In genomic region chr16:4409081-4409932, GRCh38 we compare ENCODE assay signal across 10 cellular contexts. TPM values are rescaled to one million over a fixed set of nuclear protein-coding genes. Genes with fewer than 3 reads are reported as not detected.
DNase-seq lines count a peak whose midpoint lies in the region; ATAC-seq and TF ChIP-seq lines count a peak whose summit lies in the region.
"Had no signal": no experiment of that assay in that cellular context is flagged by ENCODE, and none has a peak within 500 bp of the region (broad histone marks: within the 10 kb centered on the region; RNA-seq: fewer than 3 reads in every experiment).

No MANE protein-coding gene starts in this region.

- intact Hi-C loops in right cardiac atrium (cut with DNase I) = loop anchor here in 2 of 4 donors (10.0 kb wide), 2 partner anchors 115 to 125 kb away; no protein-coding TSS in a partner anchor

- H3K4me3 Mint-ChIP-seq in T-helper 17 cell = peak overlapping the region; percentile 50
- H3K4me3 Mint-ChIP-seq: brain had no signal

- peaks cover 37% of the 10 kb centered on the region for H3K4me1 Mint-ChIP-seq in T-helper 17 cell

- CTCF ChIA-PET in HEK293 (lab: Yijun Ruan, JAX) = interaction anchor here (0.5 to 1.3 kb wide), 4 partner anchors 50 to 220 kb away, joined by 3 to 4 read pairs (median 4); no protein-coding TSS in a partner anchor

- H3K27ac Mint-ChIP-seq in T-helper 17 cell = peak overlapping the region; percentile 73

- H3K9me3 ChIP-seq in HEK293 (ENCODE audit: control insufficient read depth, insufficient read depth, low read depth, low read length) (no peaks in the 10 kb centered on the region), T-helper 17 cell (ENCODE audit: control insufficient read depth, low read length, poor library complexity, severe bottlenecking) (no peaks in the 10 kb centered on the region), right cardiac atrium (ENCODE audit: control insufficient read depth, low read length) (no peaks in the 10 kb centered on the region)

- TF ChIP-seq CTCF in AG10803 (conservative IDR thresholded peaks at IDR 0.05; ENCODE audit: low read length) (0 out of 2 replicates have a peak, but pooled peaks have one; percentile 9), HEK293 (tag by site-specific recombination; IDR thresholded peaks at IDR 0.05) (peak; percentile 43; the same call in 1 of the 2 replicates)

- no peak overlapping the region for H3K4me3 ChIP-seq in AG10803 (ENCODE audit: low read length)
- no peak overlapping the region for H3K4me3 ChIP-seq in HEK293 (ENCODE audit: low read depth, low read length)
- H3K4me3 ChIP-seq in right cardiac atrium (ENCODE audit: low read length) = no peak overlapping the region

- WGBS in right cardiac atrium = 78% methylated on average over 19 of the region's 19 CpGs

- peaks cover 9% of the 10 kb centered on the region for H3K36me3 Mint-ChIP-seq in T-helper 17 cell (ENCODE audit: low read depth)

- no peaks in the 10 kb centered on the region for H3K27me3 ChIP-seq in right cardiac atrium (ENCODE audit: control insufficient read depth, insufficient read depth)

- H3K27ac ChIP-seq in HEK293 (ENCODE audit: extremely low read depth, low read depth, low read length) (no peak overlapping the region), right cardiac atrium (ENCODE audit: low read length) (no peak overlapping the region)

- POLR2A ChIA-PET in HEK293 (lab: Yijun Ruan, JAX) = no interaction called here

- H3K27me3 Mint-ChIP-seq in T-helper 17 cell = no peaks in the 10 kb centered on the region
- H3K27me3 Mint-ChIP-seq: brain had no signal

- ATAC-seq in T-helper 17 cell (no peak), right cardiac atrium (no peak), HG02938 (IDR thresholded peaks at IDR 0.05; ENCODE audit: unreplicated experiment) (no peak), HG03025 (IDR thresholded peaks at IDR 0.05; ENCODE audit: low FRiP score, unreplicated experiment) (no peak)

- peaks cover 5 to 71% of the 10 kb centered on the region in 2 experiments; a peak in 2 of 3 replicates for H3K36me3 ChIP-seq in HEK293 (ENCODE audit: control insufficient read depth in 2 of 2, insufficient read depth in 1 of 2, low read length in 2 of 2)

- no peaks in the 10 kb centered on the region; the same call in 1 of the 2 replicates for H3K4me1 ChIP-seq in HEK293 (ENCODE audit: control insufficient read depth, insufficient read depth, low read length)
- no peaks in the 10 kb centered on the region for H3K4me1 ChIP-seq in right cardiac atrium (ENCODE audit: control insufficient read depth, insufficient read depth, low read length)

- DNase-seq in AG10803 (ENCODE audit: low read depth) (no peak), T-helper 17 cell (no peak), right cardiac atrium (peak in 2 of 3 donors; percentile 54 to 66), NCI-H128 (lab: John Stamatoyannopoulos, UW; ENCODE audit: unreplicated experiment) (no peak), NK-92 (lab: John Stamatoyannopoulos, UW; ENCODE audit: unreplicated experiment) (no peak)
- DNase-seq: HCEC 1CT had no signal

TF ChIP-seq in HEK293, 187 proteins besides CTCF, POLR2A, EP300 and RAD21 (continues in another document):
- TF ChIP-seq ZNF449 (tag by site-specific recombination; IDR thresholded peaks at IDR 0.05) = no peak
- no peak for TF ChIP-seq ZNF501 (tag by site-specific recombination; IDR thresholded peaks at IDR 0.05)
- no peak for TF ChIP-seq ZNF114 (tag by site-specific recombination; IDR thresholded peaks at IDR 0.05)
- TF ChIP-seq PRDM2 (tag by site-specific recombination; IDR thresholded peaks at IDR 0.05; ENCODE audit: borderline replicate concordance) = no peak
- peak; percentile 55; the same call in 1 of the 2 replicates for TF ChIP-seq SCRT2 (tag by site-specific recombination; IDR thresholded peaks at IDR 0.05)
- no peak for TF ChIP-seq BCL6B (tag by site-specific recombination; IDR thresholded peaks at IDR 0.05)
- TF ChIP-seq ZNF785 (tag by site-specific recombination; IDR thresholded peaks at IDR 0.05) = no peak
- TF ChIP-seq ZNF600 (tag by site-specific recombination; IDR thresholded peaks at IDR 0.05) = peak; percentile 30; the same call in 1 of the 2 replicates
- TF ChIP-seq ZNF639 (tag by site-specific recombination; IDR thresholded peaks at IDR 0.05) = no peak
- TF ChIP-seq ZNF530 (tag by site-specific recombination; IDR thresholded peaks at IDR 0.05; ENCODE audit: low read depth) = no peak
- TF ChIP-seq ZNF776 (tag by site-specific recombination; IDR thresholded peaks at IDR 0.05; ENCODE audit: borderline replicate concordance) = no peak
- no peak for TF ChIP-seq ZNF223 (tag by site-specific recombination; IDR thresholded peaks at IDR 0.05)

RNA-seq across cellular contexts. Expression of gene CORO7, which starts 7.1 kb away (rescaled TPM):
- total RNA-seq in T-helper 17 cell (100 to 1,000 TPM; 733 to 757 TPM), right cardiac atrium (10 to 100 TPM; 13.4 to 18.1 (median 16.9) TPM)
- polyA plus RNA-seq in right cardiac atrium = 9.0 TPM

RNA-seq across cellular contexts. Expression of gene DNAJA3, which starts 16.4 kb away (rescaled TPM):
- 10 to 100 TPM; 27.9 to 29.7 TPM for total RNA-seq in T-helper 17 cell
- 10 to 100 TPM; 40.4 to 54.0 (median 49.8) TPM for total RNA-seq in right cardiac atrium
- 48.4 TPM for polyA plus RNA-seq in right cardiac atrium

RNA-seq across cellular contexts. Expression of gene VASN, which starts 37.7 kb away (rescaled TPM):
- total RNA-seq in T-helper 17 cell = under 1 TPM; 0.55 to 0.57 TPM
- 10 to 100 TPM; 11.4 to 21.3 (median 13.6) TPM for total RNA-seq in right cardiac atrium
- 10.7 TPM for polyA plus RNA-seq in right cardiac atrium

RNA-seq across cellular contexts. Expression of gene PAM16, which starts 58.2 kb away (rescaled TPM):
- total RNA-seq in T-helper 17 cell (10 to 100 TPM; 32.3 to 41.4 TPM), right cardiac atrium (10 to 100 TPM; 57.6 to 61.9 (median 59.7) TPM)
- 131 TPM for polyA plus RNA-seq in right cardiac atrium

Comparison
In these comparisons a context has a peak if more than half of its experiments do, and no peak if none do; other contexts are left out.
1. DNase-seq: peak in right cardiac atrium (2 of 3); none in AG10803 (single experiment), T-helper 17 cell (0 of 3), NCI-H128 (single experiment) and NK-92 (single experiment).
2. RNA of gene CORO7, which starts 7.1 kb away (total RNA-seq): 733 to 757 TPM in T-helper 17 cell; 13.4 to 18.1 TPM in right cardiac atrium; every median in the first group is over 10 times any median in the second.
3. RNA of gene VASN, which starts 37.7 kb away (total RNA-seq): 11.4 to 21.3 TPM in right cardiac atrium; 0.55 to 0.57 TPM in T-helper 17 cell; every median in the first group is over 4 times any median in the second.